In genomic region chr1:78490861-78491310, GRCh38 we compare ENCODE assay signal across 9 cellular contexts. TPM values are rescaled to one million over a fixed set of nuclear protein-coding genes. Genes with fewer than 3 reads are reported as not detected.
A peak's percentile ranks its signal among the peaks of the same experiment; 100 is the strongest.
DNase-seq lines count a peak whose midpoint lies in the region; ATAC-seq and TF ChIP-seq lines count a peak whose summit lies in the region.
"Had no signal": no experiment of that assay in that cellular context is flagged by ENCODE, and none has a peak within 500 bp of the region (broad histone marks: within the 10 kb centered on the region; RNA-seq: fewer than 3 reads in every experiment).

TSS of gene PTGFR (plus strand) at chr1:78490974. CDS start at chr1:78492744, 1,770 bp downstream.

- peak; percentile 0 to 46 for DNase-seq in NCI-H526 (lab: John Stamatoyannopoulos, UW)
- no peak for DNase-seq in NCI-H526 treated with DMSO at 0.1 percent for 48 hours (lab: John Stamatoyannopoulos, UW)
- peak; percentile 41 for DNase-seq in mammary epithelial cell
- DNase-seq in left lobe of liver (ENCODE audit: low spot score), result no peak
- no peak for DNase-seq in type B pancreatic cell (ENCODE audit: extremely low spot score, unreplicated experiment)
- no peak for DNase-seq in activated CD4-positive, alpha-beta T cell treated with anti-CD3 and anti-CD28 coated beads for 1 hour
- no peak for DNase-seq in CD4-positive, alpha-beta memory T cell

- intact Hi-C loops in mammary epithelial cell (cut with micrococcal nuclease), result loop anchor here (5.0 to 10.0 kb wide), 2 partner anchors 104 to 344 kb away; no protein-coding TSS in a partner anchor
- intact Hi-C loops in CD4-positive, alpha-beta memory T cell (cut with micrococcal nuclease), result no loop called here

- no peaks in the 10 kb centered on the region for H3K36me3 Mint-ChIP-seq in type B pancreatic cell
- H3K36me3 Mint-ChIP-seq in CD4-positive, alpha-beta memory T cell, result no peaks in the 10 kb centered on the region

- H3K36me3 ChIP-seq in mammary epithelial cell (ENCODE audit: insufficient read depth, low read length), result no peaks in the 10 kb centered on the region
- H3K36me3 ChIP-seq in CD4-positive, alpha-beta memory T cell (ENCODE audit: insufficient read depth, low read length), result no peaks in the 10 kb centered on the region
- H3K36me3 ChIP-seq: BLaER1 treated with 17β-estradiol and CSF1 and Interleukin-3, amounts not matched to agents 10 nM and 100 nM had no signal

- ATAC-seq in left lobe of liver (peak; percentile 91), GM21447 (IDR thresholded peaks at IDR 0.05; ENCODE audit: unreplicated experiment) (no peak)

- no peak within 1 kb of the TSS for H3K27ac Mint-ChIP-seq in type B pancreatic cell
- no peak within 1 kb of the TSS for H3K27ac Mint-ChIP-seq in CD4-positive, alpha-beta memory T cell

- H3K4me1 Mint-ChIP-seq in type B pancreatic cell (ENCODE audit: unreplicated experiment), result peaks cover 4% of the 10 kb centered on the region
- peaks cover 0 to 4% (median 2%) of the 10 kb centered on the region in 4 donors for H3K4me1 Mint-ChIP-seq in CD4-positive, alpha-beta memory T cell

- 2% methylated on average over 21 of the region's 39 CpGs for WGBS in mammary epithelial cell (ENCODE audit: low coverage, missing lambda C conversion rate)

- no peaks in the 10 kb centered on the region for H3K9me3 ChIP-seq in mammary epithelial cell (replicated peaks; ENCODE audit: insufficient read depth, low read length)
- no peaks in the 10 kb centered on the region for H3K9me3 ChIP-seq in CD4-positive, alpha-beta memory T cell (ENCODE audit: control insufficient read depth in 1 of 2, low read length in 2 of 2)

- H3K4me1 ChIP-seq in mammary epithelial cell (ENCODE audit: insufficient read depth, low read length), result peaks cover 8% of the 10 kb centered on the region
- no peaks in the 10 kb centered on the region for H3K4me1 ChIP-seq in CD4-positive, alpha-beta memory T cell (ENCODE audit: insufficient read depth, low read length)
- H3K4me1 ChIP-seq: BLaER1 treated with 17β-estradiol and CSF1 and Interleukin-3, amounts not matched to agents 10 nM and 100 nM had no signal

- peak within 1 kb of the TSS; percentile 36 to 60 (median 56) for H3K4me3 ChIP-seq in mammary epithelial cell (replicated peaks in 1 of 3; ENCODE audit: insufficient read depth in 1 of 3, low read depth in 2 of 3, low read length in 3 of 3)
- no peak within 1 kb of the TSS for H3K4me3 ChIP-seq in CD4-positive, alpha-beta memory T cell (ENCODE audit: low read length in 2 of 2)
- H3K4me3 ChIP-seq: BLaER1 treated with 17β-estradiol and CSF1 and Interleukin-3, amounts not matched to agents 10 nM and 100 nM had no signal

- H3K27ac ChIP-seq in mammary epithelial cell (ENCODE audit: insufficient read depth, low read depth, low read length), result no peak within 1 kb of the TSS
- H3K27ac ChIP-seq in CD4-positive, alpha-beta memory T cell (ENCODE audit: low read depth, low read length), result no peak within 1 kb of the TSS
- H3K27ac ChIP-seq: BLaER1 treated with 17β-estradiol and CSF1 and Interleukin-3, amounts not matched to agents 10 nM and 100 nM had no signal

- CTCF ChIA-PET in mammary epithelial cell (lab: Charles Lee; ENCODE audit: low non-redundant PET), result no interaction called here
- CTCF ChIA-PET in CD4-positive, alpha-beta memory T cell (lab: Charles Lee; ENCODE audit: partially characterized antibody), result no interaction called here

- H4K20me1 ChIP-seq in mammary epithelial cell (ENCODE audit: insufficient read depth, low read length), result no peaks in the 10 kb centered on the region
- H4K20me1 ChIP-seq: BLaER1 treated with 17β-estradiol and CSF1 and Interleukin-3, amounts not matched to agents 10 nM and 100 nM had no signal

- H3K79me2 ChIP-seq in mammary epithelial cell (ENCODE audit: insufficient read depth, low read length), result no peaks in the 10 kb centered on the region

- peaks cover 4% of the 10 kb centered on the region for H3K27me3 ChIP-seq in mammary epithelial cell (ENCODE audit: insufficient read depth, low read length)
- no peaks in the 10 kb centered on the region for H3K27me3 ChIP-seq in CD4-positive, alpha-beta memory T cell (ENCODE audit: insufficient read depth, low read length)
- H3K27me3 ChIP-seq: BLaER1 treated with 17β-estradiol and CSF1 and Interleukin-3, amounts not matched to agents 10 nM and 100 nM had no signal

- peak within 1 kb of the TSS; percentile 97 for H3K4me2 ChIP-seq in mammary epithelial cell (ENCODE audit: insufficient read depth, low read depth, low read length)
- H3K4me2 ChIP-seq: BLaER1 treated with 17β-estradiol and CSF1 and Interleukin-3, amounts not matched to agents 10 nM and 100 nM had no signal

- dilution Hi-C loops in mammary epithelial cell (cut with HindIII; ENCODE audit: low sequenced_read_pairs), result no loop called here

- no peak within 1 kb of the TSS for H3K9ac ChIP-seq in mammary epithelial cell (ENCODE audit: insufficient read depth, low read length)
- H3K9ac ChIP-seq: BLaER1 treated with 17β-estradiol and CSF1 and Interleukin-3, amounts not matched to agents 10 nM and 100 nM had no signal

- POLR2A ChIA-PET in CD4-positive, alpha-beta memory T cell (lab: Charles Lee; ENCODE audit: partially characterized antibody), result no interaction called here

- H2AFZ ChIP-seq in mammary epithelial cell (ENCODE audit: low read depth, low read length), result peak within 1 kb of the TSS; percentile 85

- no TSS peak for BruUV-seq in mammary epithelial cell (replicated peaks; lab: Mats Ljungman, UMichigan)

- peaks cover 89% of the 10 kb centered on the region for H3K27me3 Mint-ChIP-seq in type B pancreatic cell
- peaks cover 16 to 21% of the 10 kb centered on the region in 2 donors for H3K27me3 Mint-ChIP-seq in CD4-positive, alpha-beta memory T cell

- peak within 1 kb of the TSS; percentile 91 for H3K4me3 Mint-ChIP-seq in type B pancreatic cell
- peak within 1 kb of the TSS in 2 of 8 donors; percentile 28 to 46 for H3K4me3 Mint-ChIP-seq in CD4-positive, alpha-beta memory T cell

- H3K9me3 Mint-ChIP-seq in type B pancreatic cell, result no peaks in the 10 kb centered on the region
- peaks cover 0 to 11% (median 3%) of the 10 kb centered on the region in 8 donors for H3K9me3 Mint-ChIP-seq in CD4-positive, alpha-beta memory T cell

- in situ Hi-C loops in mammary epithelial cell (cut with MboI; ENCODE audit: low sequenced_read_pairs in 2 of 2), result no loop called here

- TF ChIP-seq CTCF in mammary epithelial cell (conservative IDR thresholded peaks at IDR 0.05 in 1 of 2, IDR thresholded peaks at IDR 0.05 in 1 of 2; ENCODE audit: extremely low read depth in 1 of 2, insufficient read depth in 1 of 2, low read depth in 1 of 2, low read length in 2 of 2), result no peak
- no peak for TF ChIP-seq CTCF in type B pancreatic cell (conservative IDR thresholded peaks at IDR 0.05)

RNA-seq across cellular contexts. Expression of gene PTGFR, which starts in this region (rescaled TPM):
- under 1 TPM in 1 of 2 donors, not detected in 1; 0.33 TPM for total RNA-seq in mammary epithelial cell
- 0.02 TPM for polyA plus RNA-seq in mammary epithelial cell
- polyA minus RNA-seq in mammary epithelial cell, result not detected
- 0.91 TPM for total RNA-seq in left lobe of liver
- 0.36 TPM in 1 of 2 replicates, not detected in the other for total RNA-seq in type B pancreatic cell (ENCODE audit: low replicate concordance)
- not detected for total RNA-seq in CD4-positive, alpha-beta memory T cell
- polyA plus RNA-seq in CD4-positive, alpha-beta memory T cell, result not detected

Comparison
In these comparisons a context has a peak if more than half of its experiments do, and no peak if none do; other contexts are left out.
1. DNase-seq: peak in NCI-H526 (2 of 2); none in NCI-H526 treated with DMSO at 0.1 percent for 48 hours (single experiment), left lobe of liver (single experiment), type B pancreatic cell (single experiment), activated CD4-positive, alpha-beta T cell treated with anti-CD3 and anti-CD28 coated beads for 1 hour (single experiment) and CD4-positive, alpha-beta memory T cell (0 of 5).
2. Peak in DNase-seq, H3K4me3 ChIP-seq and H3K4me2 ChIP-seq in mammary epithelial cell; RNA of the gene not detected or under 1 TPM.
3. Peak in ATAC-seq in left lobe of liver; RNA of the gene not detected or under 1 TPM.